In the genomic region with DNA sequence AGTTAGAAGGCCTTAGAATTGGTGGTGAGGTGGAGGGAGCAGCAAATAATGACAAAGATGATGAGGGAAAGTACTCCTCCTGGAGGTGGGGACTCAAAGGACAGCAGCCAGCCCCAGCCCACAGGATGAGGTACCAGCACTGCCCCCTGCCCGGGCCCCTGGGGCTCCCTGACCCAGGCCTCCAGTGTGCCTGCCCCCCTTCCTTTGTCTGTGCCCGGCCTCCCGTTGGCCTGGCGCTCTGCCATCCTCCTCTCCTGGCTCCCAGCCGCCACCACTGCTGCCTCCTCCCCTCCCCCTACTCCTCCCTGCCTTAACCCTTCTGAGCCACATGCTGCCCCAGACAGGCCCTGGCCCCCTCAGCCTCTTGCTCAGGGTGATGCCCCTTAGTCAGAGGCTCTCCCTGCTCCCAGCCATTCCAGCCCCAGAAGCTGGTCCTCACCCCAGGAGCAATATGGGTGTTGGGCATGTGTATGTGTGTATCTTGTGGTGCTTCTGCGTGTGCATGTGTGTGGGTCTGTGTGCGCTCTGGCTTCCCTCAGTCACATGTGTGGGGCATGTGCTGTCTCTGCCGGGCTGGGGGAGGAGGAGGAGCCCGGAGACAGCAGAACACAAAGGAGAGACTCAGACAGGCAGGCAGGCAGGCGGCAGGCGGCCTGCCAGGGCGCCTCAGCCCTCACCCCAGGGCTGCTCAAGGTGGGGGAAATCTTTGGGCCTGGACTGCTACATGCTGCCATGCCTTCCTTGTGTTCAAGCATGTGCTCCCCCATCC, we compare ENCODE assay signal across 8 cellular contexts. TPM values are rescaled to one million over a fixed set of nuclear protein-coding genes. Genes with fewer than 3 reads are reported as not detected.
DNase-seq lines count a peak whose midpoint lies in the region; ATAC-seq and TF ChIP-seq lines count a peak whose summit lies in the region.

No MANE protein-coding gene starts in this region.

- in situ Hi-C loops in KBM-7 (cut with MboI; ENCODE audit: low pct_unique_long_range_greater_than_20kb, low sequenced_read_pairs): no loop called here

- H3K4me3 Mint-ChIP-seq in Caco-2 (ENCODE audit: unreplicated experiment): no peak overlapping the region
- H3K4me3 Mint-ChIP-seq in activated naive CD4-positive, alpha-beta T cell treated with anti-CD3 and anti-CD28 coated beads, Interleukin-2, amount 10 ng/mL, durations not matched to agents 7 days and 5 days: peak overlapping the region; percentile 80

- H3K9me3 Mint-ChIP-seq in Caco-2 (ENCODE audit: unreplicated experiment): no peaks in the 10 kb centered on the region
- no peaks in the 10 kb centered on the region for H3K9me3 Mint-ChIP-seq in activated naive CD4-positive, alpha-beta T cell treated with anti-CD3 and anti-CD28 coated beads, Interleukin-2, amount 10 ng/mL, durations not matched to agents 7 days and 5 days

- peak overlapping the region; percentile 98 for H3K27ac ChIP-seq in neutrophil
- peak overlapping the region; percentile 96 to 99 for H3K27ac ChIP-seq in tibial artery

- no peak for ATAC-seq in HG03025 (IDR thresholded peaks at IDR 0.05; ENCODE audit: low FRiP score, unreplicated experiment)

- H3K4me3 ChIP-seq in Caco-2 (ENCODE audit: low read depth, low read length) (no peak overlapping the region), neutrophil (ENCODE audit: low read depth in 1 of 2, low read length in 1 of 2) (peak overlapping the region; percentile 86 to 91), tibial artery (peak overlapping the region; percentile 76 to 93)

- intact Hi-C loops in Caco-2 (cut with micrococcal nuclease; ENCODE audit: unreplicated experiment): no loop called here
- intact Hi-C loops in tibial artery (cut with DNase I; ENCODE audit: low total_unique reads): no loop called here

- H3K9me3 ChIP-seq in Caco-2 (no peaks in the 10 kb centered on the region), neutrophil (no peaks in the 10 kb centered on the region), tibial artery (no peaks in the 10 kb centered on the region)

- TF ChIP-seq CTCF in Caco-2 (IDR thresholded peaks at IDR 0.05; ENCODE audit: insufficient read depth in 1 of 2, low read depth in 1 of 2, low read length in 1 of 2, severe bottlenecking in 1 of 2, unreplicated experiment in 1 of 2) (peak in 1 of 2 experiments; percentile 17), neutrophil (IDR thresholded peaks at IDR 0.05) (no peak), tibial artery (IDR thresholded peaks at IDR 0.05) (no peak)

- peaks cover 8% of the 10 kb centered on the region for H3K36me3 Mint-ChIP-seq in Caco-2 (ENCODE audit: insufficient read depth, unreplicated experiment)
- H3K36me3 Mint-ChIP-seq in activated naive CD4-positive, alpha-beta T cell treated with anti-CD3 and anti-CD28 coated beads, Interleukin-2, amount 10 ng/mL, durations not matched to agents 7 days and 5 days: peaks cover 5% of the 10 kb centered on the region

- H3K4me1 ChIP-seq in Caco-2: peaks cover 40% of the 10 kb centered on the region
- H3K4me1 ChIP-seq in neutrophil (ENCODE audit: control insufficient read depth in 1 of 2, insufficient read depth in 1 of 2, low read depth in 1 of 2, low read length in 1 of 2): peaks cover 71 to 78% of the 10 kb centered on the region in 2 experiments
- peaks cover 0 to 79% (median 67%) of the 10 kb centered on the region in 4 donors for H3K4me1 ChIP-seq in tibial artery

- CTCF ChIA-PET in Caco-2 (lab: Charles Lee): no interaction called here
- CTCF ChIA-PET in activated naive CD4-positive, alpha-beta T cell treated with anti-CD3 and anti-CD28 coated beads, Interleukin-2, amount 10 ng/mL, durations not matched to agents 7 days and 5 days (lab: Charles Lee): interaction anchor here (1.0 to 1.4 kb wide), 4 partner anchors 14 to 45 kb away, joined by 3 to 5 read pairs (median 4); a partner anchor contains a TSS

- no peak for DNase-seq in Caco-2
- DNase-seq in KBM-7: peak; percentile 93
- peak; percentile 88 for DNase-seq in SHP77 treated with DMSO at 0.1 percent for 48 hours (lab: John Stamatoyannopoulos, UW)
- peak; percentile 77 for DNase-seq in activated naive CD4-positive, alpha-beta T cell treated with anti-CD3 and anti-CD28 coated beads, Interleukin-2, amount 10 ng/mL, durations not matched to agents 7 days and 5 days
- DNase-seq in globus pallidus (ENCODE audit: low spot score): peak; percentile 90
- DNase-seq in tibial artery: peak; percentile 77 to 92

- H3K4me1 Mint-ChIP-seq in Caco-2 (ENCODE audit: low read depth, unreplicated experiment): peaks cover 37% of the 10 kb centered on the region
- H3K4me1 Mint-ChIP-seq in activated naive CD4-positive, alpha-beta T cell treated with anti-CD3 and anti-CD28 coated beads, Interleukin-2, amount 10 ng/mL, durations not matched to agents 7 days and 5 days: peaks cover 69% of the 10 kb centered on the region

- peak overlapping the region; percentile 23 for H3K27ac Mint-ChIP-seq in Caco-2 (ENCODE audit: unreplicated experiment)
- peak overlapping the region; percentile 94 for H3K27ac Mint-ChIP-seq in activated naive CD4-positive, alpha-beta T cell treated with anti-CD3 and anti-CD28 coated beads, Interleukin-2, amount 10 ng/mL, durations not matched to agents 7 days and 5 days

- no peaks in the 10 kb centered on the region for H3K27me3 Mint-ChIP-seq in Caco-2 (ENCODE audit: insufficient read depth, unreplicated experiment)
- H3K27me3 Mint-ChIP-seq in activated naive CD4-positive, alpha-beta T cell treated with anti-CD3 and anti-CD28 coated beads, Interleukin-2, amount 10 ng/mL, durations not matched to agents 7 days and 5 days: no peaks in the 10 kb centered on the region

- no TSS peak for BruUV-seq in Caco-2 (replicated peaks; lab: Mats Ljungman, UMichigan)

- POLR2A ChIA-PET in Caco-2 (lab: Charles Lee): interaction anchor here (0.5 kb wide), 1 partner anchor 268 kb away, joined by 3 read pairs; no protein-coding TSS in a partner anchor

- H3K36me3 ChIP-seq in Caco-2 (ENCODE audit: control insufficient read depth, insufficient read depth, low read length) (no peaks in the 10 kb centered on the region), neutrophil (no peaks in the 10 kb centered on the region), tibial artery (no peaks in the 10 kb centered on the region)

- H3K27me3 ChIP-seq in Caco-2 (replicated peaks; ENCODE audit: control insufficient read depth, insufficient read depth, low read length) (no peaks in the 10 kb centered on the region), neutrophil (no peaks in the 10 kb centered on the region), tibial artery (no peaks in the 10 kb centered on the region)

RNA-seq across cellular contexts. Expression of a gene that starts 2.6 kb away (rescaled TPM):
- 52.3 and 52.4 TPM in 2 replicates for total RNA-seq in Caco-2 (2022)

RNA-seq across cellular contexts. Expression of a gene that starts 15.3 kb away (rescaled TPM):
- total RNA-seq in Caco-2 (2022): 66.6 and 68.5 TPM in 2 replicates

RNA-seq across cellular contexts. Expression of a gene that starts 34.6 kb away (rescaled TPM):
- total RNA-seq in Caco-2 (2022): 137 and 147 TPM in 2 replicates

RNA-seq across cellular contexts. Expression of a gene that starts 52.4 kb away (rescaled TPM):
- 18.1 and 19.5 TPM in 2 replicates for total RNA-seq in Caco-2 (2022)

Comparison
In these comparisons a context has a peak if more than half of its experiments do, and no peak if none do; other contexts are left out.
1. DNase-seq: peak in KBM-7 (single experiment), SHP77 treated with DMSO at 0.1 percent for 48 hours (single experiment), activated naive CD4-positive, alpha-beta T cell treated with anti-CD3 and anti-CD28 coated beads, Interleukin-2, amount 10 ng/mL, durations not matched to agents 7 days and 5 days (single experiment), globus pallidus (single experiment) and tibial artery (2 of 2); none in Caco-2 (0 of 2).